ENCODE assay signal across 9 cellular contexts in genomic region chr7:157613575-157614322, GRCh38.
DNase-seq lines count a peak whose midpoint lies in the region; ATAC-seq, FAIRE-seq and TF ChIP-seq lines count a peak whose summit lies in the region.
"Had no signal": no experiment of that assay in that cellular context is flagged by ENCODE, and none has a peak within 500 bp of the region (broad histone marks: within the 10 kb centered on the region; RNA-seq: fewer than 3 reads in every experiment).

No MANE protein-coding gene starts in this region.

- peaks cover 22% of the 10 kb centered on the region for H3K4me1 Mint-ChIP-seq in activated CD4-positive, alpha-beta memory T cell treated with anti-CD3 and anti-CD28 coated beads, Interleukin-2, amount 10 ng/mL, durations not matched to agents 7 days and 5 days
- peaks cover 6 to 8% of the 10 kb centered on the region in 2 donors for H3K4me1 Mint-ChIP-seq in stimulated activated naive B cell treated with anti-CD40 and anti-IgM and Interleukin-4, amounts not matched to agents 10 μg/mL and 1 μg/mL and 100 μg/mL, for 72 hours

- no peaks in the 10 kb centered on the region for H3K4me1 ChIP-seq in kidney (ENCODE audit: control insufficient read depth in 1 of 2, insufficient read depth in 1 of 2, low read depth in 1 of 2, low read length in 2 of 2)

- no peak overlapping the region for H3K9ac ChIP-seq in kidney (ENCODE audit: low read length in 2 of 2)

- H3K4me3 ChIP-seq in kidney (ENCODE audit: low read length in 2 of 2), result peak overlapping the region in 1 of 2 donors; percentile 44

- FAIRE-seq in kidney (lab: Jason Lieb, UNC), result no peak

- H3K9me3 ChIP-seq in kidney (ENCODE audit: control insufficient read depth in 1 of 2, low read length in 2 of 2), result no peaks in the 10 kb centered on the region

- H3K36me3 ChIP-seq in kidney (ENCODE audit: control insufficient read depth in 1 of 2, insufficient read depth in 2 of 2, low read length in 2 of 2), result no peaks in the 10 kb centered on the region

- H3K9me3 Mint-ChIP-seq in activated CD4-positive, alpha-beta memory T cell treated with anti-CD3 and anti-CD28 coated beads, Interleukin-2, amount 10 ng/mL, durations not matched to agents 7 days and 5 days, result no peaks in the 10 kb centered on the region
- peaks cover 5% of the 10 kb centered on the region in 2 donors for H3K9me3 Mint-ChIP-seq in stimulated activated naive B cell treated with anti-CD40 and anti-IgM and Interleukin-4, amounts not matched to agents 10 μg/mL and 1 μg/mL and 100 μg/mL, for 72 hours

- intact Hi-C loops in kidney (cut with DNase I), result no loop called here

- H3K27ac Mint-ChIP-seq in activated CD4-positive, alpha-beta memory T cell treated with anti-CD3 and anti-CD28 coated beads, Interleukin-2, amount 10 ng/mL, durations not matched to agents 7 days and 5 days, result no peak overlapping the region
- peak overlapping the region; percentile 9 for H3K27ac Mint-ChIP-seq in stimulated activated naive B cell treated with anti-CD40 and anti-IgM and Interleukin-4, amounts not matched to agents 10 μg/mL and 1 μg/mL and 100 μg/mL, for 72 hours

- ATAC-seq in stimulated activated naive B cell treated with anti-CD40 and anti-IgM and Interleukin-4, amounts not matched to agents 10 μg/mL and 1 μg/mL and 100 μg/mL, for 72 hours (replicated peaks), result peak in 1 of 2 donors; percentile 2
- no peak for ATAC-seq in GM18519 (IDR thresholded peaks at IDR 0.05; ENCODE audit: low FRiP score, unreplicated experiment)

- H3K27me3 Mint-ChIP-seq in activated CD4-positive, alpha-beta memory T cell treated with anti-CD3 and anti-CD28 coated beads, Interleukin-2, amount 10 ng/mL, durations not matched to agents 7 days and 5 days, result peaks cover 11% of the 10 kb centered on the region
- H3K27me3 Mint-ChIP-seq in stimulated activated naive B cell treated with anti-CD40 and anti-IgM and Interleukin-4, amounts not matched to agents 10 μg/mL and 1 μg/mL and 100 μg/mL, for 72 hours, result peaks cover 0 to 5% of the 10 kb centered on the region in 2 donors

- CTCF ChIA-PET in activated CD4-positive, alpha-beta memory T cell treated with anti-CD3 and anti-CD28 coated beads, Interleukin-2, amount 10 ng/mL, durations not matched to agents 7 days and 5 days (lab: Charles Lee), result interaction anchor here (1.4 kb wide), 1 partner anchor 181 kb away, joined by 6 read pairs; no protein-coding TSS in a partner anchor

- H3K27ac ChIP-seq in kidney (ENCODE audit: low read depth in 2 of 2, low read length in 2 of 2), result no peak overlapping the region

- no peak for TF ChIP-seq CTCF in kidney (IDR thresholded peaks at IDR 0.05; ENCODE audit: borderline replicate concordance, extremely low read depth, insufficient read depth)

- peak; percentile 20 for DNase-seq in G401 (ENCODE audit: low spot score)
- DNase-seq in activated CD4-positive, alpha-beta memory T cell treated with anti-CD3 and anti-CD28 coated beads, Interleukin-2, amount 10 ng/mL, durations not matched to agents 7 days and 5 days, result no peak
- DNase-seq in kidney, result peak; percentile 78
- DNase-seq in stimulated activated naive B cell treated with anti-CD40 and anti-IgM and Interleukin-4, amounts not matched to agents 10 μg/mL and 1 μg/mL and 100 μg/mL, for 72 hours, result no peak
- no peak for DNase-seq in stimulated activated CD4-positive, alpha-beta T cell treated with anti-CD3 and anti-CD28 coated beads, Interleukin-12 subunit alpha, Interleukin-12 subunit beta, amount 100 ng/mL, for 4 hours
- no peak for DNase-seq in Kasumi-1 (lab: John Stamatoyannopoulos, UW)
- DNase-seq: NCI-H2107, SIG-M5 had no signal

- in situ Hi-C loops in G401 (cut with HindIII; ENCODE audit: low sequenced_read_pairs), result no loop called here

- POLR2A ChIA-PET in activated CD4-positive, alpha-beta memory T cell treated with anti-CD3 and anti-CD28 coated beads, Interleukin-2, amount 10 ng/mL, durations not matched to agents 7 days and 5 days (lab: Charles Lee), result interaction anchor here (1.0 to 1.7 kb wide), 5 partner anchors 13 to 1250 kb away, joined by 3 to 9 read pairs (median 4); no protein-coding TSS in a partner anchor

- peak overlapping the region; percentile 38 for H3K4me3 Mint-ChIP-seq in activated CD4-positive, alpha-beta memory T cell treated with anti-CD3 and anti-CD28 coated beads, Interleukin-2, amount 10 ng/mL, durations not matched to agents 7 days and 5 days
- H3K4me3 Mint-ChIP-seq in stimulated activated naive B cell treated with anti-CD40 and anti-IgM and Interleukin-4, amounts not matched to agents 10 μg/mL and 1 μg/mL and 100 μg/mL, for 72 hours, result peak overlapping the region; percentile 61 to 85

- peaks cover 3% of the 10 kb centered on the region for H3K36me3 Mint-ChIP-seq in activated CD4-positive, alpha-beta memory T cell treated with anti-CD3 and anti-CD28 coated beads, Interleukin-2, amount 10 ng/mL, durations not matched to agents 7 days and 5 days (ENCODE audit: low read depth)
- peaks cover 3 to 4% of the 10 kb centered on the region in 2 donors for H3K36me3 Mint-ChIP-seq in stimulated activated naive B cell treated with anti-CD40 and anti-IgM and Interleukin-4, amounts not matched to agents 10 μg/mL and 1 μg/mL and 100 μg/mL, for 72 hours

Comparison
In these comparisons a context has a peak if more than half of its experiments do, and no peak if none do; other contexts are left out.
1. DNase-seq: peak in G401 (single experiment) and kidney (single experiment); none in activated CD4-positive, alpha-beta memory T cell treated with anti-CD3 and anti-CD28 coated beads, Interleukin-2, amount 10 ng/mL, durations not matched to agents 7 days and 5 days (single experiment), stimulated activated naive B cell treated with anti-CD40 and anti-IgM and Interleukin-4, amounts not matched to agents 10 μg/mL and 1 μg/mL and 100 μg/mL, for 72 hours (single experiment), stimulated activated CD4-positive, alpha-beta T cell treated with anti-CD3 and anti-CD28 coated beads, Interleukin-12 subunit alpha, Interleukin-12 subunit beta, amount 100 ng/mL, for 4 hours (single experiment) and Kasumi-1 (0 of 2).